In the genomic region with DNA sequence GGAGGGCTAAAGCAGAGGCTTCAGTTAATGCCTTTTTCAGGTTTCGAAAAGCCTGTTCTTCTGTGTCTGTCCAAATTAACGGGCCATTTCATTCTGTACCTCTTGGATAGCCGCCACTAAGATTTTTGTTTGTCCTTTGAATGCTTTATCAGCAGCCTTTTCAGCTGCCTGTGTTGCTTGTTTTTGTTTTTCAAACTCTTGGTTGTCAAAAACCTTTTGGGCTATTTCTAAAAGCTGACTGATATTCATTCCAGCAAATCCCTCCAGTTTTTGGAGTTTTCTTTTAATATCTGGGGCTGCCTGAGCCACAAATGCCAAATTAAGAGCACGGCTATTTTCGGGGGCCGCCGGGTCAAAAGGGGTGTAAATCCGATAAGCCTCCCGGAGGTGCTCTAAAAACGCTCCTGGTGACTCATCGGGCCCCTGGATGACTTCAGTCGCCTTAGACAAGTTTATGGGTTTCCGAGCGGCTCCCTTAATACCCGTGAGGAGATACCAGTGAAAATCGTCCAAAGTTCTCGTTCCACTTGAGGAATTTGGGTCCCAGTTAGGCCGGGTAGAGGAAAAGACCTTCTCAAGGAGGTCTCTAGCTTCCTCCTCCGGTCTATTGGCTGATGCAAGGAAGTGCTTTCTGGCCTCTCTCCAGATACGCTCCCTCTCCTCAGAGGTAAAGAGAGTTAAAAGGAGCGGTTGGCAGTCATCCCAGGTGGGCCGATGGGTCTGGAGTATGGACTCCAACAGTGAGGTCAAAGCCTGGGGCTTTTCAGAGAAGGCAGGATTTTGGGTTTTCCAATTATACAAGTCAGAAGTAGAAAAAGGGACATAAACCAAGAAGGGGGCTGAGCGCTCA, we compare ENCODE assay signal across 10 cellular contexts. TPM values are rescaled to one million over a fixed set of nuclear protein-coding genes. Genes with fewer than 3 reads are reported as not detected.
DNase-seq lines count a peak whose midpoint lies in the region; ATAC-seq, FAIRE-seq and TF ChIP-seq lines count a peak whose summit lies in the region.
"Not testable (repeated sequence)": the region's sequence is repeated elsewhere in the genome, so short reads cannot be mapped to it uniquely, and the experiment has no call there.
"Had no signal": no experiment of that assay in that cellular context is flagged by ENCODE, and none has a peak within 500 bp of the region (broad histone marks: within the 10 kb centered on the region; RNA-seq: fewer than 3 reads in every experiment).

No MANE protein-coding gene starts in this region.

- intact Hi-C loops in Calu3 (cut with micrococcal nuclease; ENCODE audit: unreplicated experiment); left lung (cut with DNase I): not testable (repeated sequence)
- intact Hi-C loops in tibial artery (cut with DNase I; ENCODE audit: low total_unique reads): loop anchor here (5.0 kb wide), 1 partner anchor 34 kb away; no protein-coding TSS in a partner anchor

- H2BK12ac ChIP-seq in H1 (ENCODE audit: low read depth, low read length): peak overlapping the region; percentile 68; the same call in 1 of the 2 replicates

- peak overlapping the region; percentile 42 for H3K4me3 Mint-ChIP-seq in Calu3 (ENCODE audit: low read depth, unreplicated experiment)

- H4K8ac ChIP-seq in H1 (ENCODE audit: extremely low read depth, insufficient read depth, low read length): not testable (repeated sequence)

- H3K56ac ChIP-seq in H1 (replicated peaks; ENCODE audit: insufficient read length, low read depth, low read length): not testable (repeated sequence)

- TF ChIP-seq RAD21 in H1 (IDR thresholded peaks at IDR 0.05 in 1 of 2, conservative IDR thresholded peaks at IDR 0.05 in 1 of 2; ENCODE audit: low read depth in 2 of 2, low read length in 2 of 2): not testable (repeated sequence)

- BruUV-seq in Calu3 (replicated peaks; lab: Mats Ljungman, UMichigan): not testable (repeated sequence)

- peak overlapping the region; percentile 83 to 84 for H3K4me2 ChIP-seq in H1 (ENCODE audit: insufficient read depth in 1 of 2, low read depth in 2 of 2, low read length in 2 of 2)
- peak overlapping the region; percentile 56 for H3K4me2 ChIP-seq in parathyroid adenoma (ENCODE audit: low read length)

- H2AFZ ChIP-seq in H1 (ENCODE audit: low read length): peak overlapping the region; percentile 86
- peak overlapping the region; percentile 75 for H2AFZ ChIP-seq in parathyroid adenoma

- H3K36me3 ChIP-seq in HUES64 (ENCODE audit: insufficient read depth, low read length); SJCRH30; H1 (ENCODE audit: control insufficient read depth in 2 of 4, insufficient read depth in 4 of 4, low read length in 3 of 4); right atrium auricular region; left lung; parathyroid adenoma (ENCODE audit: control insufficient read depth, insufficient read depth, low read length); tibial artery: not testable (repeated sequence)

- not testable (repeated sequence) for H3K4ac ChIP-seq in H1 (replicated peaks; ENCODE audit: insufficient read length, low read depth, low read length)

- H4K20me1 ChIP-seq in H1 (replicated peaks in 1 of 2; ENCODE audit: control insufficient read depth in 1 of 2, insufficient read depth in 2 of 2, low read length in 2 of 2): not testable (repeated sequence)

- not testable (repeated sequence) for TF ChIP-seq CTCF in Calu3 (IDR thresholded peaks at IDR 0.05; ENCODE audit: unreplicated experiment); H1 (IDR thresholded peaks at IDR 0.05; ENCODE audit: control extremely low read depth in 1 of 3, insufficient read depth in 1 of 3, low read depth in 1 of 3, low read length in 3 of 3); right atrium auricular region (IDR thresholded peaks at IDR 0.05); left lung (IDR thresholded peaks at IDR 0.05); parathyroid adenoma (IDR thresholded peaks at IDR 0.05); tibial artery (IDR thresholded peaks at IDR 0.05)

- peak overlapping the region; percentile 11; the same call in 1 of the 2 replicates for H3K9ac ChIP-seq in HUES64 (ENCODE audit: low read depth, low read length)
- peak overlapping the region in 1 of 4 experiments; percentile 60; a peak in 3 of 7 replicates for H3K9ac ChIP-seq in H1 (replicated peaks in 1 of 4; ENCODE audit: extremely low read depth in 1 of 4, low read depth in 3 of 4, low read length in 3 of 4)
- H3K9ac ChIP-seq in parathyroid adenoma: not testable (repeated sequence)

- not testable (repeated sequence) for H3K79me1 ChIP-seq in H1 (ENCODE audit: low read depth, low read length)

- not testable (repeated sequence) for H2BK120ac ChIP-seq in H1 (replicated peaks; ENCODE audit: low read depth, low read length)

- 46% methylated on average over 23 of the region's 23 CpGs for WGBS in HUES64
- 2% methylated on average over 22 of the region's 23 CpGs; no CpG with 5 or more reads in 1 of the 2 experiments for WGBS in H1 (ENCODE audit: extremely low coverage in 1 of 2, insufficient coverage in 1 of 2, insufficient read length in 1 of 2, insufficient replicate concordance in 2 of 2, low coverage in 1 of 2, low lambda C conversion rate in 2 of 2, missing lambda C conversion rate in 1 of 2), 2 experiments

- not testable (repeated sequence) for TF ChIP-seq POLR2A in H1 (IDR thresholded peaks at IDR 0.05; ENCODE audit: control extremely low read depth in 1 of 2, low read depth in 2 of 2, low read length in 2 of 2)

- H3K9me3 ChIP-seq in HUES64 (ENCODE audit: insufficient read depth, low read depth, low read length); SJCRH30 (replicated peaks); H1 (ENCODE audit: insufficient read depth in 2 of 2, low read depth in 1 of 2, low read length in 1 of 2); right atrium auricular region; left lung; parathyroid adenoma (ENCODE audit: control insufficient read depth, low read length); tibial artery: not testable (repeated sequence)

- TF ChIP-seq EP300 in H1 (IDR thresholded peaks at IDR 0.05; ENCODE audit: borderline replicate concordance in 1 of 2, low read depth in 2 of 2, low read length in 2 of 2): not testable (repeated sequence)

- H3K27me3 ChIP-seq in HUES64 (ENCODE audit: insufficient read depth, low read length); SJCRH30; right atrium auricular region; left lung; parathyroid adenoma (ENCODE audit: control insufficient read depth, insufficient read depth, low read length); tibial artery: not testable (repeated sequence)
- peaks cover 0 to 11% (median 9%) of the 10 kb centered on the region in 4 experiments; a peak in 6 of 7 replicates for H3K27me3 ChIP-seq in H1 (replicated peaks in 1 of 4; ENCODE audit: control insufficient read depth in 3 of 4, extremely low read depth in 1 of 4, insufficient read depth in 3 of 4, low read length in 3 of 4)

- H2BK15ac ChIP-seq in H1 (ENCODE audit: low read length): not testable (repeated sequence)

- not testable (repeated sequence) for H3K79me2 ChIP-seq in H1 (ENCODE audit: control insufficient read depth in 1 of 2, insufficient read depth in 2 of 2, low read length in 2 of 2); parathyroid adenoma

- H3K36me3 Mint-ChIP-seq in Calu3 (ENCODE audit: insufficient read depth, unreplicated experiment): not testable (repeated sequence)

- POLR2A ChIA-PET in H1 (lab: Charles Lee; ENCODE audit: partially characterized antibody): interaction anchor here (0.8 to 4.3 kb wide), 5 partner anchors 12 to 43 kb away, joined by 3 to 24 read pairs (median 5); a partner anchor contains a TSS

- H4K91ac ChIP-seq in H1 (replicated peaks; ENCODE audit: insufficient read length, low read length): not testable (repeated sequence)

- H2AK5ac ChIP-seq in H1 (ENCODE audit: low read depth, low read length): not testable (repeated sequence)

- peak overlapping the region; percentile 72 for H3K27ac Mint-ChIP-seq in Calu3 (ENCODE audit: unreplicated experiment)

- not testable (repeated sequence) for H2BK20ac ChIP-seq in H1 (ENCODE audit: low read length)

- H3K4me3 ChIP-seq in HUES64 (ENCODE audit: low read length) (peak overlapping the region; percentile 52), SJCRH30 (peak overlapping the region; percentile 51), H1 (ENCODE audit: extremely low read depth in 1 of 4, insufficient read depth in 2 of 4, low read depth in 3 of 4, low read length in 4 of 4) (peak overlapping the region; percentile 70 to 85 (median 76)), right atrium auricular region (peak overlapping the region; percentile 1 to 9), parathyroid adenoma (ENCODE audit: low read depth, low read length) (peak overlapping the region; percentile 27), tibial artery (peak overlapping the region; percentile 19 to 25)
- H3K4me3 ChIP-seq in left lung: not testable (repeated sequence)

- peaks cover 29% of the 10 kb centered on the region for H3K4me1 Mint-ChIP-seq in Calu3 (ENCODE audit: low read depth, unreplicated experiment)

- peak; percentile 48 for ATAC-seq in left lung

- H3K4me1 ChIP-seq in HUES64 (ENCODE audit: insufficient read depth, low read length) (peaks cover 20% of the 10 kb centered on the region), SJCRH30 (peaks cover 18% of the 10 kb centered on the region; the same call in 1 of the 2 replicates), right atrium auricular region (peaks cover 0 to 17% of the 10 kb centered on the region in 2 donors), tibial artery (peaks cover 0 to 12% (median 3%) of the 10 kb centered on the region in 4 donors)
- not testable (repeated sequence) for H3K4me1 ChIP-seq in H1 (replicated peaks in 1 of 4; ENCODE audit: control insufficient read depth in 3 of 4, insufficient read depth in 4 of 4, low read length in 3 of 4); left lung; parathyroid adenoma

- H3K9me3 Mint-ChIP-seq in Calu3 (ENCODE audit: low read depth, unreplicated experiment): not testable (repeated sequence)

- H3K23me2 ChIP-seq in H1 (ENCODE audit: low read depth, low read length): not testable (repeated sequence)

- not testable (repeated sequence) for FAIRE-seq in H1 (lab: Jason Lieb, UNC)

- CTCF ChIA-PET in Calu3 (lab: Charles Lee): not testable (repeated sequence)
- CTCF ChIA-PET in H1 (lab: Charles Lee; ENCODE audit: partially characterized antibody): interaction anchor here (0.7 to 1.7 kb wide), 8 partner anchors 12 to 71 kb away, joined by 3 to 6 read pairs (median 3); a partner anchor contains a TSS

- peak overlapping the region; percentile 10; the same call in 1 of the 2 replicates for H3K27ac ChIP-seq in HUES64 (ENCODE audit: low read depth, low read length)
- H3K27ac ChIP-seq in SJCRH30: peak overlapping the region; percentile 44
- not testable (repeated sequence) for H3K27ac ChIP-seq in H1 (ENCODE audit: low read depth, low read length); left lung; parathyroid adenoma; tibial artery
- H3K27ac ChIP-seq in right atrium auricular region: peak overlapping the region; percentile 35 to 42

- H3K27me3 Mint-ChIP-seq in Calu3 (ENCODE audit: unreplicated experiment): not testable (repeated sequence)

- H3K14ac ChIP-seq in H1 (ENCODE audit: insufficient read length): not testable (repeated sequence)

- H3K23ac ChIP-seq in H1 (ENCODE audit: insufficient read length): not testable (repeated sequence)

- DNase-seq in Calu3 (peak; percentile 30), SJCRH30 (peak; percentile 58 to 69), H1 (ENCODE audit: low read depth in 1 of 2, low spot score in 2 of 2) (peak in 1 of 2 experiments; percentile 61), left lung (peak in 1 of 2 donors; percentile 43)
- not testable (repeated sequence) for DNase-seq in right atrium auricular region (ENCODE audit: low spot score); tibial artery

- H2BK5ac ChIP-seq in H1 (ENCODE audit: low read depth, low read length): not testable (repeated sequence)

- H3K18ac ChIP-seq in H1 (ENCODE audit: extremely low read depth, low read length): not testable (repeated sequence)

- H4K5ac ChIP-seq in H1 (ENCODE audit: insufficient read length, low read depth, low read length): not testable (repeated sequence)

RNA-seq across cellular contexts. Expression of a gene that starts 20.3 kb away (rescaled TPM):
- total RNA-seq in Calu3 (2022) (29.5 and 41.1 TPM in 2 replicates), right atrium auricular region (10 to 100 TPM; 56.2 to 89.9 TPM), left lung (10 to 100 TPM; 26.5 to 93.0 TPM)
- polyA plus RNA-seq in HUES64 (2013, experiment 1 of 2): 13.9 TPM
- polyA plus RNA-seq in HUES64 (2013, experiment 2 of 2): 18.4 TPM
- 194 and 212 TPM in 2 replicates for total RNA-seq in SJCRH30 (2014; rRNA removed; shearing (Covaris generic))
- total RNA-seq in H1 (2021; fragmentation: NEBNext Ultra II Directional; extraction: Animal tissue kit (Norgen Biotek cat#: 25700)): 8.2 and 11.5 TPM in 2 replicates
- polyA plus RNA-seq in H1 (2011; rRNA removed): 16.1 and 17.5 TPM in 2 replicates
- 10.9 TPM for polyA plus RNA-seq in H1 (2011; cell fraction: cytosol; rRNA removed)
- 14.9 TPM for polyA plus RNA-seq in H1 (2011; cell fraction: nucleus; rRNA removed)
- 8.1 to 16.9 TPM (median 13.1 TPM) in 4 replicates for polyA plus RNA-seq in H1 (2012, experiment 1 of 2)
- 0.64 TPM for polyA plus RNA-seq in H1 (2012, experiment 2 of 2)
- 8.8 TPM for polyA plus RNA-seq in H1 (2013, experiment 1 of 2)
- polyA plus RNA-seq in H1 (2013, experiment 2 of 2): 11.7 TPM
- 42.5 and 52.5 TPM in 2 replicates for polyA minus RNA-seq in H1 (2011; rRNA and poly(A)+ RNA removed)
- polyA minus RNA-seq in H1 (2011; cell fraction: cytosol; rRNA and poly(A)+ RNA removed): 30.8 TPM
- 33.2 TPM for polyA minus RNA-seq in H1 (2011; cell fraction: nucleus; rRNA and poly(A)+ RNA removed)

RNA-seq across cellular contexts. Expression of a gene that starts 28.1 kb away (rescaled TPM):
- 0.44 TPM in 1 of 2 replicates, not detected in the other for total RNA-seq in Calu3 (2022)
- polyA plus RNA-seq in HUES64 (2013, experiment 1 of 2): 0.30 TPM
- polyA plus RNA-seq in HUES64 (2013, experiment 2 of 2): not detected
- 1.7 and 1.8 TPM in 2 replicates for total RNA-seq in SJCRH30 (2014; rRNA removed; shearing (Covaris generic))
- total RNA-seq in H1 (2021; fragmentation: NEBNext Ultra II Directional; extraction: Animal tissue kit (Norgen Biotek cat#: 25700)): not detected in 2 replicates
- polyA plus RNA-seq in H1 (2011; rRNA removed): not detected in 2 replicates
- not detected for polyA plus RNA-seq in H1 (2011; cell fraction: cytosol; rRNA removed)
- polyA plus RNA-seq in H1 (2011; cell fraction: nucleus; rRNA removed): not detected
- 0.09 TPM in 1 of 4 replicates, not detected in the others for polyA plus RNA-seq in H1 (2012, experiment 1 of 2)
- polyA plus RNA-seq in H1 (2012, experiment 2 of 2): not detected
- not detected for polyA plus RNA-seq in H1 (2013, experiment 1 of 2)
- not detected for polyA plus RNA-seq in H1 (2013, experiment 2 of 2)
- polyA minus RNA-seq in H1 (2011; rRNA and poly(A)+ RNA removed): not detected in 2 replicates
- polyA minus RNA-seq in H1 (2011; cell fraction: cytosol; rRNA and poly(A)+ RNA removed): not detected
- polyA minus RNA-seq in H1 (2011; cell fraction: nucleus; rRNA and poly(A)+ RNA removed): not detected
- total RNA-seq in right atrium auricular region: under 1 TPM in 1 of 2 donors, not detected in 1; 0.30 TPM
- total RNA-seq in left lung: under 1 TPM; 0.31 to 0.52 TPM
- total RNA-seq: mononuclear cell, PC-3 had no signal
